In the genomic region with DNA sequence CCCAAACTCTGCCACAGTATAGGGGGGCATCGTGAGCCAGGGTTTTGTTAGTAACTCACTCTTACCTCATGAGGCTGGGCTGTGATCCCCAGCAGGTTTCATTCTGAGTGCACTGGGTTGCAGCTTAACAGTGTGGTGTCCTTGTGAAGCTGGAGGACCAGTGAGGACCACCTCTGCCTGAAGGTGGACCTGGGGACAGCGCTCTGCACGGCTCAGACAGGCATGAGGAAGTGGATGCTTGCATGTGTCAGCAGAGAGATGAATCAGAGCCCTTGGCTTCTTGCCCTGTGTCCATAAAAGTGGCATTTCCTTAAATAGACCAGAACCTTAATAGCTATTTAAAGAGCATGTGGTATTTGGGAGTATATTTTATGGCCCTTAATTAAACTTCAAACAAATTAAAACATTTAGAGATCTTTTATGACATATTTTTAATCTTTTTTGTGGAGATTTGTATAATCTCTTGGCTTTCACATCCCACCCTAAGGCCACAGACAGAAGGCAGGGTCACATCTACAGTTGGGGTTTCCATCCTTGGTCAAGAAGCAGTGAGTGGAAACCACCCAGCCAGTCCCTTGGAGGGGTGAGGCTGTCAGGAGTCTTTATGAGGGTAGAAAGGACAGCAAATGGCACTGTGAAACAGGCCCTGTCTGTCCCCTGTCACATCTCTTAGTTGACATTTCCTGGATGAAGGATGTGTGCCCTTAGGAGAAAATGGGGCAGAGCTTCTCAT, we compare ENCODE assay signal across 9 cellular contexts. TPM values are rescaled to one million over a fixed set of nuclear protein-coding genes. Genes with fewer than 3 reads are reported as not detected.
A peak's percentile ranks its signal among the peaks of the same experiment; 100 is the strongest.
DNase-seq lines count a peak whose midpoint lies in the region; ATAC-seq, FAIRE-seq and TF ChIP-seq lines count a peak whose summit lies in the region.
"Had no signal": no experiment of that assay in that cellular context is flagged by ENCODE, and none has a peak within 500 bp of the region (broad histone marks: within the 10 kb centered on the region; RNA-seq: fewer than 3 reads in every experiment).

No MANE protein-coding gene starts in this region.

- H3K27me3 Mint-ChIP-seq in naive B cell = no peaks in the 10 kb centered on the region

- dilution Hi-C loops in endothelial cell of umbilical vein (cut with MboI; ENCODE audit: extremely low pct_ligation_motif_present, low sequenced_read_pairs) = no loop called here

- peak; percentile 99 for FAIRE-seq in endothelial cell of umbilical vein (lab: Jason Lieb, UNC)

- no peak for TF ChIP-seq CTCF in endothelial cell of umbilical vein (IDR thresholded peaks at IDR 0.05; ENCODE audit: extremely low read depth in 1 of 2, insufficient read depth in 1 of 2, low read depth in 1 of 2, low read length in 2 of 2)

- peaks cover 53% of the 10 kb centered on the region for H3K4me1 ChIP-seq in endothelial cell of umbilical vein (ENCODE audit: control insufficient read depth, extremely low read depth, insufficient read depth, low read length)

- peaks cover 6 to 12% of the 10 kb centered on the region in 2 donors for H3K36me3 Mint-ChIP-seq in naive B cell

- H3K9me3 ChIP-seq in endothelial cell of umbilical vein (replicated peaks; ENCODE audit: control insufficient read depth, insufficient read depth, low read length) = no peaks in the 10 kb centered on the region

- no peaks in the 10 kb centered on the region for H3K9me3 Mint-ChIP-seq in naive B cell

- H3K27ac ChIP-seq in endothelial cell of umbilical vein (ENCODE audit: insufficient read depth, low read depth, low read length) = peak overlapping the region; percentile 78
- H3K27ac ChIP-seq: SK-N-MC had no signal

- no peak for TF ChIP-seq POLR2A in endothelial cell of umbilical vein (IDR thresholded peaks at IDR 0.05; ENCODE audit: low read depth, low read length)

- peak overlapping the region in 1 of 8 donors; percentile 60 for H3K4me3 Mint-ChIP-seq in naive B cell

- BruUV-seq in endothelial cell of umbilical vein (replicated peaks; lab: Mats Ljungman, UMichigan) = no TSS peak

- DNase-seq in Caki2 (ENCODE audit: low read depth) (peak; percentile 80), SHP77 treated with DMSO at 0.1 percent for 48 hours (lab: John Stamatoyannopoulos, UW) (peak; percentile 40), endothelial cell of umbilical vein (ENCODE audit: low read depth, low spot score) (peak; percentile 97), naive B cell (no peak), NCI-H1436 treated with DMSO at 0.1 percent for 48 hours (lab: John Stamatoyannopoulos, UW) (no peak)

- POLR2A ChIA-PET in endothelial cell of umbilical vein (lab: Charles Lee) = interaction anchor here (1.2 kb wide), 1 partner anchor 11 kb away, joined by 4 read pairs; no protein-coding TSS in a partner anchor

- no peak overlapping the region for H2AFZ ChIP-seq in endothelial cell of umbilical vein (ENCODE audit: low read depth, low read length)

- ATAC-seq in HG02759 (IDR thresholded peaks at IDR 0.05; ENCODE audit: unreplicated experiment) = peak; percentile 41
- no peak for ATAC-seq in naive B cell (ENCODE audit: low read depth in 2 of 2)
- no peak for ATAC-seq in HG03025 (IDR thresholded peaks at IDR 0.05; ENCODE audit: low FRiP score, unreplicated experiment)
- no peak for ATAC-seq in HG03378 (IDR thresholded peaks at IDR 0.05; ENCODE audit: unreplicated experiment)

- peak overlapping the region; percentile 54 for H3K4me2 ChIP-seq in endothelial cell of umbilical vein (ENCODE audit: insufficient read depth, low read length)

- H3K36me3 ChIP-seq in endothelial cell of umbilical vein (ENCODE audit: control insufficient read depth in 2 of 2, extremely low read depth in 1 of 2, insufficient read depth in 2 of 2, low read length in 2 of 2) = no peaks in the 10 kb centered on the region

- no peaks in the 10 kb centered on the region for H3K9me1 ChIP-seq in endothelial cell of umbilical vein (replicated peaks; ENCODE audit: control insufficient read depth, extremely low read depth, insufficient read depth, low read length)

- in situ Hi-C loops in Caki2 (cut with HindIII; ENCODE audit: low pct_unique_long_range_greater_than_20kb, low sequenced_read_pairs) = no loop called here

- H3K79me2 ChIP-seq in endothelial cell of umbilical vein (ENCODE audit: control insufficient read depth, insufficient read depth, low read length) = peaks cover 5% of the 10 kb centered on the region

- peak overlapping the region in 4 of 6 donors; percentile 25 to 86 (median 48) for H3K27ac Mint-ChIP-seq in naive B cell

- peaks cover 21 to 31% (median 26%) of the 10 kb centered on the region in 3 donors for H3K4me1 Mint-ChIP-seq in naive B cell

- no peak overlapping the region for H3K4me3 ChIP-seq in endothelial cell of umbilical vein (replicated peaks in 1 of 3; ENCODE audit: insufficient read depth in 1 of 3, low read depth in 1 of 3, low read length in 3 of 3)
- H3K4me3 ChIP-seq: SK-N-MC had no signal

- intact Hi-C loops in endothelial cell of umbilical vein (cut with micrococcal nuclease) = loop anchor here (1.0 to 5.0 kb wide), 3 partner anchors 18 to 75 kb away; no protein-coding TSS in a partner anchor

- H4K20me1 ChIP-seq in endothelial cell of umbilical vein (replicated peaks; ENCODE audit: control insufficient read depth, extremely low read depth, insufficient read depth, low read length) = no peaks in the 10 kb centered on the region

- peak overlapping the region; percentile 10 for H3K9ac ChIP-seq in endothelial cell of umbilical vein (replicated peaks; ENCODE audit: extremely low read depth, insufficient read depth, low read length)

- no peaks in the 10 kb centered on the region for H3K27me3 ChIP-seq in endothelial cell of umbilical vein (ENCODE audit: control insufficient read depth in 2 of 2, insufficient read depth in 2 of 2, low read length in 2 of 2)

- CTCF ChIA-PET in endothelial cell of umbilical vein (lab: Charles Lee) = interaction anchor here (0.7 to 1.7 kb wide), 13 partner anchors 9 to 124 kb away, joined by 3 to 7 read pairs (median 3); no protein-coding TSS in a partner anchor

TF ChIP-seq in endothelial cell of umbilical vein, 7 proteins besides CTCF, POLR2A, EP300 and RAD21:
- TF ChIP-seq JUN (IDR thresholded peaks at IDR 0.05; ENCODE audit: borderline replicate concordance, insufficient read depth, insufficient read length, low read depth) = peak; percentile 80
- TF ChIP-seq, protein P1, sequence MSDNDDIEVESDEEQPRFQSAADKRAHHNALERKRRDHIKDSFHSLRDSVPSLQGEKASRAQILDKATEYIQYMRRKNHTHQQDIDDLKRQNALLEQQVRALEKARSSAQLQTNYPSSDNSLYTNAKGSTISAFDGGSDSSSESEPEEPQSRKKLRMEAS (IDR thresholded peaks at IDR 0.05; ENCODE audit: insufficient read depth, insufficient read length) = no peak
- TF ChIP-seq EZH2 (IDR thresholded peaks at IDR 0.05; ENCODE audit: borderline replicate concordance, low read depth, low read length, severe bottlenecking) = no peak
- peak; percentile 96 for TF ChIP-seq FOS (IDR thresholded peaks at IDR 0.05; ENCODE audit: borderline replicate concordance, insufficient read depth, low read length)
- TF ChIP-seq GATA2 (IDR thresholded peaks at IDR 0.05; ENCODE audit: insufficient read depth, insufficient read length, low read depth, low read length) = no peak
- peak; percentile 68 for TF ChIP-seq POLR2AphosphoS5 (IDR thresholded peaks at IDR 0.05; ENCODE audit: insufficient read depth, low read depth, low read length)
- peak; percentile 12 for TF ChIP-seq MYC (IDR thresholded peaks at IDR 0.05; ENCODE audit: low read depth, low read length)

RNA-seq across cellular contexts. Expression of a gene that starts 24.8 kb away (rescaled TPM):
- total RNA-seq in Caki2 (2014; rRNA removed; shearing (Covaris generic); ENCODE audit: low replicate concordance) = 6.1 and 15.0 TPM in 2 replicates
- 17.1 and 20.0 TPM in 2 replicates for total RNA-seq in endothelial cell of umbilical vein
- polyA plus RNA-seq in endothelial cell of umbilical vein (33.1 and 45.3 TPM in 2 replicates), naive B cell (ENCODE audit: low read depth in 6 of 6) (10 to 100 TPM; 43.9 to 79.9 (median 52.5) TPM)
- polyA plus RNA-seq in endothelial cell of umbilical vein (2011; cell fraction: cytosol; rRNA removed) = 13.5 and 16.6 TPM in 2 replicates
- polyA plus RNA-seq in endothelial cell of umbilical vein (2011; cell fraction: nucleus; rRNA removed) = 14.3 and 15.7 TPM in 2 replicates
- 2.9 and 3.6 TPM in 2 replicates for polyA plus RNA-seq in endothelial cell of umbilical vein (2012)
- 34.9 TPM in 2 replicates for polyA minus RNA-seq in endothelial cell of umbilical vein
- not detected for polyA minus RNA-seq in endothelial cell of umbilical vein (2011; cell fraction: cytosol; rRNA and poly(A)+ RNA removed)
- polyA minus RNA-seq in endothelial cell of umbilical vein (2011; cell fraction: nucleus; rRNA and poly(A)+ RNA removed) = 10.3 and 12.8 TPM in 2 replicates

Comparison
In these comparisons a context has a peak if more than half of its experiments do, and no peak if none do; other contexts are left out.
1. DNase-seq: peak in Caki2 (single experiment), SHP77 treated with DMSO at 0.1 percent for 48 hours (single experiment) and endothelial cell of umbilical vein (single experiment); none in naive B cell (single experiment) and NCI-H1436 treated with DMSO at 0.1 percent for 48 hours (single experiment).